Comparison of ENCODE assay signal across 13 cellular contexts in genomic region chr1:223827193-223827663, GRCh38. TPM values are rescaled to one million over a fixed set of nuclear protein-coding genes. Genes with fewer than 3 reads are reported as not detected.
DNase-seq lines count a peak whose midpoint lies in the region; FAIRE-seq and TF ChIP-seq lines count a peak whose summit lies in the region.
"Had no signal": no experiment of that assay in that cellular context is flagged by ENCODE, and none has a peak within 500 bp of the region (broad histone marks: within the 10 kb centered on the region; RNA-seq: fewer than 3 reads in every experiment).

No MANE protein-coding gene starts in this region.

- peaks cover 90% of the 10 kb centered on the region for H3K79me2 ChIP-seq in smooth muscle cell (ENCODE audit: low read depth)

- no peak overlapping the region for H3K4me3 Mint-ChIP-seq in activated T-cell treated with anti-CD3 and anti-CD28 coated beads, Interleukin-2, amount 50 U/mL, for 24 hours
- no peak overlapping the region for H3K4me3 Mint-ChIP-seq in endothelial cell (ENCODE audit: unreplicated experiment)

- H3K27ac Mint-ChIP-seq in activated T-cell treated with anti-CD3 and anti-CD28 coated beads, Interleukin-2, amount 50 U/mL, for 24 hours: peak overlapping the region; percentile 71
- no peak overlapping the region for H3K27ac Mint-ChIP-seq in endothelial cell (ENCODE audit: unreplicated experiment)

- H3K27me3 Mint-ChIP-seq in activated T-cell treated with anti-CD3 and anti-CD28 coated beads, Interleukin-2, amount 50 U/mL, for 24 hours: no peaks in the 10 kb centered on the region
- no peaks in the 10 kb centered on the region for H3K27me3 Mint-ChIP-seq in endothelial cell (ENCODE audit: unreplicated experiment)

- H3F3A ChIP-seq in smooth muscle cell (ENCODE audit: low read depth): no peaks in the 10 kb centered on the region

- H3K36me3 Mint-ChIP-seq in activated T-cell treated with anti-CD3 and anti-CD28 coated beads, Interleukin-2, amount 50 U/mL, for 24 hours (ENCODE audit: low read depth): peaks cover 20% of the 10 kb centered on the region
- no peaks in the 10 kb centered on the region for H3K36me3 Mint-ChIP-seq in endothelial cell (ENCODE audit: low read depth, unreplicated experiment)

- peaks cover 4% of the 10 kb centered on the region for H3K4me1 ChIP-seq in smooth muscle cell (ENCODE audit: low read depth)
- H3K4me1 ChIP-seq: prostate gland had no signal

- no peaks in the 10 kb centered on the region for H3K27me3 ChIP-seq in smooth muscle cell (ENCODE audit: low read depth)

- H3K4me3 ChIP-seq in smooth muscle cell: no peak overlapping the region
- H3K4me3 ChIP-seq: prostate gland had no signal

- peaks cover 91% of the 10 kb centered on the region for H4K20me1 ChIP-seq in smooth muscle cell (ENCODE audit: low read depth)

- DNase-seq in activated T-cell treated with anti-CD3 and anti-CD28 coated beads, Interleukin-2, amount 50 U/mL, for 24 hours: no peak
- no peak for DNase-seq in activated T-cell treated with anti-CD3 and anti-CD28 coated beads, Interleukin-2, amount 50 U/mL, for 1 hour
- DNase-seq in OCI-M1 (lab: John Stamatoyannopoulos, UW) (peak; percentile 23), epithelial cell of prostate (ENCODE audit: low read depth, low spot score) (no peak), smooth muscle cell (lab: John Stamatoyannopoulos, UW; ENCODE audit: unreplicated experiment) (no peak), endothelial cell (ENCODE audit: low spot score) (no peak), HTR-8/SVneo (ENCODE audit: insufficient read length, low spot score) (no peak), frontal cortex (ENCODE audit: low spot score in 2 of 2) (no peak)
- DNase-seq: activated CD4-positive, CD25-positive, alpha-beta regulatory T cell treated with anti-CD3 and anti-CD28 coated beads, Interleukin-2, amount 50 U/mL, for 72 hours; kidney; NCI-H2107 had no signal

- peaks cover 74% of the 10 kb centered on the region for H3K4me1 Mint-ChIP-seq in activated T-cell treated with anti-CD3 and anti-CD28 coated beads, Interleukin-2, amount 50 U/mL, for 24 hours (ENCODE audit: low read depth)
- H3K4me1 Mint-ChIP-seq in endothelial cell (ENCODE audit: unreplicated experiment): peaks cover 27% of the 10 kb centered on the region

- no peaks in the 10 kb centered on the region for H3K9me3 ChIP-seq in smooth muscle cell (replicated peaks; ENCODE audit: low read depth)
- H3K9me3 ChIP-seq: prostate gland had no signal

- H3K27ac ChIP-seq in epithelial cell of prostate (peak overlapping the region; percentile 37), smooth muscle cell (ENCODE audit: low read depth) (peak overlapping the region; percentile 43)
- H3K27ac ChIP-seq: prostate gland had no signal

- no peak overlapping the region for H3K9ac ChIP-seq in smooth muscle cell (ENCODE audit: low read depth)

- no peak overlapping the region for H2AFZ ChIP-seq in smooth muscle cell (ENCODE audit: low read depth)

- H3K9me3 Mint-ChIP-seq in activated T-cell treated with anti-CD3 and anti-CD28 coated beads, Interleukin-2, amount 50 U/mL, for 24 hours: no peaks in the 10 kb centered on the region
- H3K9me3 Mint-ChIP-seq in endothelial cell (ENCODE audit: unreplicated experiment): no peaks in the 10 kb centered on the region

- H3K4me2 ChIP-seq in smooth muscle cell: no peak overlapping the region

- no peak for FAIRE-seq in HTR-8/SVneo (lab: Jason Lieb, UNC)
- FAIRE-seq in frontal cortex (lab: Jason Lieb, UNC): no peak
- FAIRE-seq: GM18507, kidney had no signal

- TF ChIP-seq CTCF in smooth muscle cell (IDR thresholded peaks at IDR 0.05; ENCODE audit: borderline replicate concordance, insufficient read depth, poor library complexity, severe bottlenecking): no peak
- no peak for TF ChIP-seq CTCF in endothelial cell (IDR thresholded peaks at IDR 0.05; ENCODE audit: unreplicated experiment)

- WGBS in smooth muscle cell (ENCODE audit: low lambda C conversion rate): 76% methylated on average over 3 of the region's 3 CpGs

- no peaks in the 10 kb centered on the region for H3K36me3 ChIP-seq in smooth muscle cell (ENCODE audit: low read depth)
- H3K36me3 ChIP-seq: prostate gland had no signal

RNA-seq across cellular contexts. Expression of gene TP53BP2, which starts 18.5 kb away (rescaled TPM):
- total RNA-seq in smooth muscle cell: 28.6 and 30.8 TPM in 2 replicates
- 11.8 and 20.2 TPM in 2 replicates for polyA plus RNA-seq in smooth muscle cell
- total RNA-seq in endothelial cell (ENCODE audit: unreplicated experiment): 42.0 TPM
- 29.8 TPM for total RNA-seq in frontal cortex
